In genomic region chr17:57092171-57092570, GRCh38 we compare ENCODE assay signal across 9 cellular contexts. TPM values are rescaled to one million over a fixed set of nuclear protein-coding genes. Genes with fewer than 3 reads are reported as not detected.
DNase-seq lines count a peak whose midpoint lies in the region; ATAC-seq lines count a peak whose summit lies in the region.
"Had no signal": no experiment of that assay in that cellular context is flagged by ENCODE, and none has a peak within 500 bp of the region (broad histone marks: within the 10 kb centered on the region; RNA-seq: fewer than 3 reads in every experiment).

No MANE protein-coding gene starts in this region.

- peak overlapping the region; percentile 80 to 87 for H3K9ac ChIP-seq in stomach smooth muscle (ENCODE audit: low read length in 2 of 2)

- no peaks in the 10 kb centered on the region for H3K36me3 Mint-ChIP-seq in T-helper 17 cell (ENCODE audit: low read depth)

- no peak overlapping the region for H3K4me3 Mint-ChIP-seq in T-helper 17 cell

- ATAC-seq in GM18499 (IDR thresholded peaks at IDR 0.05; ENCODE audit: insufficient read depth, unreplicated experiment) (peak; percentile 46), GM21526 (IDR thresholded peaks at IDR 0.05; ENCODE audit: low FRiP score, unreplicated experiment) (no peak), T-helper 17 cell (no peak)

- peak overlapping the region in 1 of 2 donors; percentile 44 for H3K4me3 ChIP-seq in stomach smooth muscle (ENCODE audit: low read length in 2 of 2)

- H3K27me3 Mint-ChIP-seq in T-helper 17 cell: no peaks in the 10 kb centered on the region

- H3K27ac ChIP-seq in stomach smooth muscle (ENCODE audit: low read length): peak overlapping the region; percentile 99

- H3K9me3 ChIP-seq in stomach smooth muscle (ENCODE audit: control insufficient read depth in 2 of 2, low read length in 2 of 2): no peaks in the 10 kb centered on the region
- no peaks in the 10 kb centered on the region for H3K9me3 ChIP-seq in T-helper 17 cell (ENCODE audit: control insufficient read depth, low read length, poor library complexity, severe bottlenecking)

- H3K4me1 Mint-ChIP-seq in T-helper 17 cell: peaks cover 35% of the 10 kb centered on the region

- H3K27ac Mint-ChIP-seq in T-helper 17 cell: no peak overlapping the region

- DNase-seq in OCI-M1 (lab: John Stamatoyannopoulos, UW): peak; percentile 12
- peak; percentile 87 for DNase-seq in fibroblast of peridontal ligament (ENCODE audit: extremely low read depth)
- DNase-seq in NCI-H1105 (lab: John Stamatoyannopoulos, UW): no peak
- DNase-seq in T-helper 17 cell: no peak
- DNase-seq in DMS 273 (lab: John Stamatoyannopoulos, UW; ENCODE audit: unreplicated experiment): no peak
- DNase-seq: NCI-H2171 had no signal

- no peaks in the 10 kb centered on the region for H3K36me3 ChIP-seq in stomach smooth muscle (ENCODE audit: control insufficient read depth in 2 of 2, insufficient read depth in 2 of 2, low read length in 2 of 2)

- H3K27me3 ChIP-seq in stomach smooth muscle (ENCODE audit: control insufficient read depth in 1 of 2, insufficient read depth in 2 of 2, low read length in 2 of 2): no peaks in the 10 kb centered on the region

- peaks cover 88% of the 10 kb centered on the region for H3K4me1 ChIP-seq in stomach smooth muscle (ENCODE audit: control insufficient read depth, insufficient read depth, low read length)

RNA-seq across cellular contexts. Expression of gene AKAP1, which starts 7.1 kb away (rescaled TPM):
- 10 to 100 TPM; 25.8 to 26.3 TPM for total RNA-seq in T-helper 17 cell

Comparison
In these comparisons a context has a peak if more than half of its experiments do, and no peak if none do; other contexts are left out.
1. DNase-seq: peak in OCI-M1 (single experiment) and fibroblast of peridontal ligament (single experiment); none in NCI-H1105 (single experiment), T-helper 17 cell (0 of 3) and DMS 273 (single experiment).